In genomic region chr2:102224824-102225739, GRCh38 we compare ENCODE assay signal across 1 cellular context.
TF ChIP-seq lines count a peak whose summit lies in the region.

No MANE protein-coding gene starts in this region.

TF ChIP-seq in K562, 482 proteins besides CTCF, POLR2A, EP300 and RAD21:
- no peak for TF ChIP-seq PYGO2 (tag; IDR thresholded peaks at IDR 0.05)
- TF ChIP-seq MAFF (IDR thresholded peaks at IDR 0.05; ENCODE audit: low read length): peak; percentile 41; the same call in 1 of the 2 replicates
- TF ChIP-seq NFE2 (IDR thresholded peaks at IDR 0.05; ENCODE audit: low read depth): peak; percentile 68
- no peak for TF ChIP-seq TRIM28 (IDR thresholded peaks at IDR 0.05)
- no peak for TF ChIP-seq SMARCC2 (IDR thresholded peaks at IDR 0.05; ENCODE audit: low read depth)
- no peak for TF ChIP-seq GABPB1 (CRISPR knock-in tag; IDR thresholded peaks at IDR 0.05)
- TF ChIP-seq CHD4 (IDR thresholded peaks at IDR 0.05; ENCODE audit: insufficient read depth, insufficient replicate concordance, low read depth, low read length, poor library complexity, severe bottlenecking): no peak
- TF ChIP-seq, protein P1, sequence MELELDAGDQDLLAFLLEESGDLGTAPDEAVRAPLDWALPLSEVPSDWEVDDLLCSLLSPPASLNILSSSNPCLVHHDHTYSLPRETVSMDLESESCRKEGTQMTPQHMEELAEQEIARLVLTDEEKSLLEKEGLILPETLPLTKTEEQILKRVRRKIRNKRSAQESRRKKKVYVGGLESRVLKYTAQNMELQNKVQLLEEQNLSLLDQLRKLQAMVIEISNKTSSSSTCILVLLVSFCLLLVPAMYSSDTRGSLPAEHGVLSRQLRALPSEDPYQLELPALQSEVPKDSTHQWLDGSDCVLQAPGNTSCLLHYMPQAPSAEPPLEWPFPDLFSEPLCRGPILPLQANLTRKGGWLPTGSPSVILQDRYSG (tag; conservative IDR thresholded peaks at IDR 0.05; ENCODE audit: low read depth): no peak
- TF ChIP-seq, protein P2, sequence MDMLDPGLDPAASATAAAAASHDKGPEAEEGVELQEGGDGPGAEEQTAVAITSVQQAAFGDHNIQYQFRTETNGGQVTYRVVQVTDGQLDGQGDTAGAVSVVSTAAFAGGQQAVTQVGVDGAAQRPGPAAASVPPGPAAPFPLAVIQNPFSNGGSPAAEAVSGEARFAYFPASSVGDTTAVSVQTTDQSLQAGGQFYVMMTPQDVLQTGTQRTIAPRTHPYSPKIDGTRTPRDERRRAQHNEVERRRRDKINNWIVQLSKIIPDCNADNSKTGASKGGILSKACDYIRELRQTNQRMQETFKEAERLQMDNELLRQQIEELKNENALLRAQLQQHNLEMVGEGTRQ (CRISPR knock-in tag; IDR thresholded peaks at IDR 0.05): no peak
- no peak for TF ChIP-seq ETS2 (tag; IDR thresholded peaks at IDR 0.05; ENCODE audit: borderline replicate concordance, poor library complexity, severe bottlenecking)
- no peak for TF ChIP-seq FOXA1 (IDR thresholded peaks at IDR 0.05; ENCODE audit: borderline replicate concordance)
- no peak for TF ChIP-seq E2F8 (IDR thresholded peaks at IDR 0.05; ENCODE audit: low read depth, partially characterized antibody)
- no peak for TF ChIP-seq RFX1 (IDR thresholded peaks at IDR 0.05)
- TF ChIP-seq, protein P3, sequence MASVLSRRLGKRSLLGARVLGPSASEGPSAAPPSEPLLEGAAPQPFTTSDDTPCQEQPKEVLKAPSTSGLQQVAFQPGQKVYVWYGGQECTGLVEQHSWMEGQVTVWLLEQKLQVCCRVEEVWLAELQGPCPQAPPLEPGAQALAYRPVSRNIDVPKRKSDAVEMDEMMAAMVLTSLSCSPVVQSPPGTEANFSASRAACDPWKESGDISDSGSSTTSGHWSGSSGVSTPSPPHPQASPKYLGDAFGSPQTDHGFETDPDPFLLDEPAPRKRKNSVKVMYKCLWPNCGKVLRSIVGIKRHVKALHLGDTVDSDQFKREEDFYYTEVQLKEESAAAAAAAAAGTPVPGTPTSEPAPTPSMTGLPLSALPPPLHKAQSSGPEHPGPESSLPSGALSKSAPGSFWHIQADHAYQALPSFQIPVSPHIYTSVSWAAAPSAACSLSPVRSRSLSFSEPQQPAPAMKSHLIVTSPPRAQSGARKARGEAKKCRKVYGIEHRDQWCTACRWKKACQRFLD (CRISPR knock-in tag; IDR thresholded peaks at IDR 0.05): no peak
- TF ChIP-seq KDM2B (CRISPR knock-in tag; IDR thresholded peaks at IDR 0.05): no peak
- TF ChIP-seq MAFG (tag; conservative IDR thresholded peaks at IDR 0.05): peak; percentile 75; the same call in 1 of the 2 replicates
- no peak for TF ChIP-seq ZNF165 (CRISPR knock-in tag; IDR thresholded peaks at IDR 0.05; ENCODE audit: borderline replicate concordance)
- no peak for TF ChIP-seq IFI16 (CRISPR knock-in tag; IDR thresholded peaks at IDR 0.05)
- no peak for TF ChIP-seq STAT5A (IDR thresholded peaks at IDR 0.05; ENCODE audit: borderline replicate concordance, low read length)
- TF ChIP-seq HNRNPK (IDR thresholded peaks at IDR 0.05; ENCODE audit: low read depth, low read length, poor library complexity, severe bottlenecking): no peak
- no peak for TF ChIP-seq POLR2AphosphoS2 (IDR thresholded peaks at IDR 0.05; ENCODE audit: low read length)
- no peak for TF ChIP-seq BRD4 (IDR thresholded peaks at IDR 0.05)
- no peak for TF ChIP-seq ZNF24 (IDR thresholded peaks at IDR 0.05)
- no peak for TF ChIP-seq NUFIP1 (IDR thresholded peaks at IDR 0.05; ENCODE audit: partially characterized antibody)
- TF ChIP-seq NFIC (IDR thresholded peaks at IDR 0.05): no peak
- TF ChIP-seq ZNF695 (CRISPR knock-in tag; IDR thresholded peaks at IDR 0.05): no peak
- no peak for TF ChIP-seq ZNF384 (IDR thresholded peaks at IDR 0.05; ENCODE audit: low read depth, low read length)
- no peak for TF ChIP-seq ZNF766 (CRISPR knock-in tag; conservative IDR thresholded peaks at IDR 0.05)
- no peak for TF ChIP-seq KHSRP (IDR thresholded peaks at IDR 0.05)
- no peak for TF ChIP-seq RBM15 (IDR thresholded peaks at IDR 0.05; ENCODE audit: insufficient read depth, low read length)
- TF ChIP-seq, protein P4, sequence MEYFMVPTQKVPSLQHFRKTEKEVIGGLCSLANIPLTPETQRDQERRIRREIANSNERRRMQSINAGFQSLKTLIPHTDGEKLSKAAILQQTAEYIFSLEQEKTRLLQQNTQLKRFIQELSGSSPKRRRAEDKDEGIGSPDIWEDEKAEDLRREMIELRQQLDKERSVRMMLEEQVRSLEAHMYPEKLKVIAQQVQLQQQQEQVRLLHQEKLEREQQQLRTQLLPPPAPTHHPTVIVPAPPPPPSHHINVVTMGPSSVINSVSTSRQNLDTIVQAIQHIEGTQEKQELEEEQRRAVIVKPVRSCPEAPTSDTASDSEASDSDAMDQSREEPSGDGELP (CRISPR knock-in tag; IDR thresholded peaks at IDR 0.05; ENCODE audit: borderline replicate concordance): no peak
- TF ChIP-seq ZNF316 (IDR thresholded peaks at IDR 0.05): peak; percentile 85
- TF ChIP-seq NR1H2 (CRISPR knock-in tag; IDR thresholded peaks at IDR 0.05): no peak
- TF ChIP-seq, protein P5, sequence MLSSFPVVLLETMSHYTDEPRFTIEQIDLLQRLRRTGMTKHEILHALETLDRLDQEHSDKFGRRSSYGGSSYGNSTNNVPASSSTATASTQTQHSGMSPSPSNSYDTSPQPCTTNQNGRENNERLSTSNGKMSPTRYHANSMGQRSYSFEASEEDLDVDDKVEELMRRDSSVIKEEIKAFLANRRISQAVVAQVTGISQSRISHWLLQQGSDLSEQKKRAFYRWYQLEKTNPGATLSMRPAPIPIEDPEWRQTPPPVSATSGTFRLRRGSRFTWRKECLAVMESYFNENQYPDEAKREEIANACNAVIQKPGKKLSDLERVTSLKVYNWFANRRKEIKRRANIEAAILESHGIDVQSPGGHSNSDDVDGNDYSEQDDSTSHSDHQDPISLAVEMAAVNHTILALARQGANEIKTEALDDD (IDR thresholded peaks at IDR 0.05): no peak
- TF ChIP-seq MAFK (IDR thresholded peaks at IDR 0.05; ENCODE audit: low read length): peak; percentile 63
- no peak for TF ChIP-seq ETV5 (CRISPR knock-in tag; IDR thresholded peaks at IDR 0.05; ENCODE audit: low read depth)
- TF ChIP-seq KAT7 (CRISPR knock-in tag; IDR thresholded peaks at IDR 0.05; ENCODE audit: borderline replicate concordance): no peak
- TF ChIP-seq SREBF2 (CRISPR knock-in tag; IDR thresholded peaks at IDR 0.05): no peak
- peak; percentile 77; the same call in 1 of the 2 replicates for TF ChIP-seq C11orf30 (IDR thresholded peaks at IDR 0.05; ENCODE audit: low read depth)
- TF ChIP-seq ZNF586 (CRISPR knock-in tag; conservative IDR thresholded peaks at IDR 0.05): no peak
- no peak for TF ChIP-seq RNF2 (IDR thresholded peaks at IDR 0.05)
- TF ChIP-seq ZKSCAN1 (IDR thresholded peaks at IDR 0.05; ENCODE audit: low read depth, low read length): no peak
- no peak for TF ChIP-seq ZNF436 (CRISPR knock-in tag; IDR thresholded peaks at IDR 0.05)
- TF ChIP-seq NR4A1 (CRISPR knock-in tag; IDR thresholded peaks at IDR 0.05): no peak
- no peak for TF ChIP-seq NR4A1 (tag; IDR thresholded peaks at IDR 0.05)
- no peak for TF ChIP-seq NCOR1 (IDR thresholded peaks at IDR 0.05)
